Comparison of ENCODE assay signal across 10 cellular contexts in genomic region chr14:22883191-22883976, GRCh38. TPM values are rescaled to one million over a fixed set of nuclear protein-coding genes. Genes with fewer than 3 reads are reported as not detected.
DNase-seq lines count a peak whose midpoint lies in the region; ATAC-seq and TF ChIP-seq lines count a peak whose summit lies in the region.
"Had no signal": no experiment of that assay in that cellular context is flagged by ENCODE, and none has a peak within 500 bp of the region (broad histone marks: within the 10 kb centered on the region; RNA-seq: fewer than 3 reads in every experiment).

TSS of gene REM2 (plus strand) at chr14:22883222. CDS start at chr14:22883288, 66 bp downstream.

- peaks cover 28 to 33% of the 10 kb centered on the region in 2 donors for H3K4me1 Mint-ChIP-seq in natural killer cell treated with Interleukin-12 subunit alpha and Interleukin-12 subunit beta and Interleukin-15 and Interleukin-18, amount 100 ng/mL, for 72 hours (ENCODE audit: low read depth in 2 of 2)
- peaks cover 36 to 66% of the 10 kb centered on the region in 2 donors for H3K4me1 Mint-ChIP-seq in natural killer cell

- H3K4me3 Mint-ChIP-seq in natural killer cell treated with Interleukin-12 subunit alpha and Interleukin-12 subunit beta and Interleukin-15 and Interleukin-18, amount 100 ng/mL, for 72 hours, result no peak within 1 kb of the TSS
- no peak within 1 kb of the TSS for H3K4me3 Mint-ChIP-seq in natural killer cell

- no peaks in the 10 kb centered on the region for H3K9me3 Mint-ChIP-seq in natural killer cell treated with Interleukin-12 subunit alpha and Interleukin-12 subunit beta and Interleukin-15 and Interleukin-18, amount 100 ng/mL, for 72 hours
- H3K9me3 Mint-ChIP-seq in natural killer cell, result no peaks in the 10 kb centered on the region

- peaks cover 0 to 3% of the 10 kb centered on the region in 2 donors for H3K27me3 Mint-ChIP-seq in natural killer cell treated with Interleukin-12 subunit alpha and Interleukin-12 subunit beta and Interleukin-15 and Interleukin-18, amount 100 ng/mL, for 72 hours
- H3K27me3 Mint-ChIP-seq in natural killer cell (ENCODE audit: low read depth in 2 of 2), result peaks cover 0 to 3% of the 10 kb centered on the region in 2 donors

- H3K4me3 ChIP-seq in NT2/D1 (ENCODE audit: insufficient read length, low read depth), result no peak within 1 kb of the TSS
- peak within 1 kb of the TSS; percentile 25; the same call in 1 of the 2 replicates for H3K4me3 ChIP-seq in iPS DF 6.9 (ENCODE audit: low read length)
- H3K4me3 ChIP-seq in gastrocnemius medialis, result no peak within 1 kb of the TSS
- H3K4me3 ChIP-seq in heart left ventricle, result no peak within 1 kb of the TSS
- no peak within 1 kb of the TSS for H3K4me3 ChIP-seq in testis
- H3K4me3 ChIP-seq: prostate gland had no signal

- intact Hi-C loops in natural killer cell (cut with micrococcal nuclease) (no loop called here), gastrocnemius medialis (cut with DNase I; ENCODE audit: low total_unique reads) (no loop called here), heart left ventricle (cut with DNase I) (no loop called here), testis (cut with DNase I; ENCODE audit: low total_unique reads) (no loop called here)

- TF ChIP-seq CTCF in natural killer cell (IDR thresholded peaks at IDR 0.05) (no peak), gastrocnemius medialis (IDR thresholded peaks at IDR 0.05 in 4 of 5, conservative IDR thresholded peaks at IDR 0.05 in 1 of 5) (no peak), heart left ventricle (IDR thresholded peaks at IDR 0.05) (no peak), testis (IDR thresholded peaks at IDR 0.05) (no peak)

- H3K9me3 ChIP-seq in NT2/D1 (ENCODE audit: insufficient read depth, low read length) (no peaks in the 10 kb centered on the region), iPS DF 6.9 (ENCODE audit: control insufficient read depth, insufficient read depth, low read length) (no peaks in the 10 kb centered on the region), gastrocnemius medialis (no peaks in the 10 kb centered on the region), heart left ventricle (no peaks in the 10 kb centered on the region), testis (no peaks in the 10 kb centered on the region)
- H3K9me3 ChIP-seq: prostate gland had no signal

- ATAC-seq in natural killer cell treated with Interleukin-12 subunit alpha and Interleukin-12 subunit beta and Interleukin-15 and Interleukin-18, amount 100 ng/mL, for 72 hours, result no peak
- ATAC-seq in natural killer cell, result no peak
- no peak for ATAC-seq in gastrocnemius medialis
- no peak for ATAC-seq in heart left ventricle

- H3K36me3 Mint-ChIP-seq in natural killer cell treated with Interleukin-12 subunit alpha and Interleukin-12 subunit beta and Interleukin-15 and Interleukin-18, amount 100 ng/mL, for 72 hours, result no peaks in the 10 kb centered on the region
- H3K36me3 Mint-ChIP-seq in natural killer cell, result no peaks in the 10 kb centered on the region

- 100% methylated on average over 1 of the region's 14 CpGs for WGBS in iPS DF 6.9 (ENCODE audit: insufficient coverage, insufficient read length)
- WGBS in heart left ventricle, 4 donors, result 27 to 34% (median 31%) methylated on average over 13 to 14 of the region's 14 CpGs
- 38 to 43% methylated on average over 13 to 14 of the region's 14 CpGs for WGBS in testis, 2 donors

- peak within 1 kb of the TSS; percentile 34 to 54 for H3K27ac Mint-ChIP-seq in natural killer cell treated with Interleukin-12 subunit alpha and Interleukin-12 subunit beta and Interleukin-15 and Interleukin-18, amount 100 ng/mL, for 72 hours
- peak within 1 kb of the TSS in 1 of 2 donors; percentile 45 for H3K27ac Mint-ChIP-seq in natural killer cell
- H3K27ac Mint-ChIP-seq: CD14-positive monocyte had no signal

- TF ChIP-seq POLR2A in gastrocnemius medialis (IDR thresholded peaks at IDR 0.05) (no peak), heart left ventricle (IDR thresholded peaks at IDR 0.05) (no peak), testis (IDR thresholded peaks at IDR 0.05) (no peak)

- H3K4me1 ChIP-seq in NT2/D1 (ENCODE audit: insufficient read depth, insufficient read length) (peaks cover 34% of the 10 kb centered on the region), iPS DF 6.9 (ENCODE audit: control insufficient read depth, insufficient read depth, low read length) (peaks cover 7% of the 10 kb centered on the region; the same call in 1 of the 2 replicates), gastrocnemius medialis (peaks cover 0 to 8% of the 10 kb centered on the region in 2 donors), heart left ventricle (peaks cover 0 to 28% (median 9%) of the 10 kb centered on the region in 12 donors), testis (peaks cover 15% of the 10 kb centered on the region)
- H3K4me1 ChIP-seq: prostate gland had no signal

- H3K36me3 ChIP-seq in NT2/D1 (ENCODE audit: insufficient read depth, insufficient read length, low read length), result peaks cover 2% of the 10 kb centered on the region
- no peaks in the 10 kb centered on the region for H3K36me3 ChIP-seq in iPS DF 6.9 (ENCODE audit: control insufficient read depth, insufficient read depth, low read length)
- H3K36me3 ChIP-seq in gastrocnemius medialis, result peaks cover 0 to 9% of the 10 kb centered on the region in 2 donors
- peaks cover 0 to 15% (median 4%) of the 10 kb centered on the region in 9 donors for H3K36me3 ChIP-seq in heart left ventricle
- H3K36me3 ChIP-seq in testis (ENCODE audit: low read depth, missing control alignments), result no peaks in the 10 kb centered on the region

- DNase-seq in natural killer cell treated with Interleukin-12 subunit alpha and Interleukin-12 subunit beta and Interleukin-15 and Interleukin-18, amount 100 ng/mL, for 72 hours (ENCODE audit: low spot score), result no peak
- DNase-seq in natural killer cell (no peak), NT2/D1 (ENCODE audit: low read depth, low spot score) (no peak), iPS DF 6.9 (ENCODE audit: low read depth, low spot score) (no peak), gastrocnemius medialis (no peak), heart left ventricle (no peak), testis (no peak), T1000 (lab: John Stamatoyannopoulos, UW) (no peak)

- H3K27ac ChIP-seq in iPS DF 6.9 (ENCODE audit: low read length), result no peak within 1 kb of the TSS
- H3K27ac ChIP-seq in gastrocnemius medialis, result no peak within 1 kb of the TSS
- H3K27ac ChIP-seq in heart left ventricle, result no peak within 1 kb of the TSS
- H3K27ac ChIP-seq in testis, result no peak within 1 kb of the TSS
- H3K27ac ChIP-seq: prostate gland had no signal

- H3K9ac ChIP-seq in NT2/D1 (ENCODE audit: insufficient read length, low read depth), result peak within 1 kb of the TSS; percentile 59

- peaks cover 22% of the 10 kb centered on the region for H3K27me3 ChIP-seq in NT2/D1 (ENCODE audit: insufficient read depth, insufficient read length)
- H3K27me3 ChIP-seq in iPS DF 6.9 (ENCODE audit: control insufficient read depth, insufficient read depth, low read length), result no peaks in the 10 kb centered on the region
- H3K27me3 ChIP-seq in gastrocnemius medialis, result peaks cover 9 to 34% (median 26%) of the 10 kb centered on the region in 3 donors
- no peaks in the 10 kb centered on the region for H3K27me3 ChIP-seq in heart left ventricle
- no peaks in the 10 kb centered on the region for H3K27me3 ChIP-seq in testis

- in situ Hi-C loops in gastrocnemius medialis (cut with MboI; ENCODE audit: low sequenced_read_pairs in 4 of 4), result no loop called here

RNA-seq across cellular contexts. Expression of gene REM2, which starts in this region (rescaled TPM):
- total RNA-seq in natural killer cell treated with Interleukin-12 subunit alpha and Interleukin-12 subunit beta and Interleukin-15 and Interleukin-18, amount 100 ng/mL, for 72 hours, result under 1 TPM in 1 of 2 donors, not detected in 1; 0.43 TPM
- total RNA-seq in natural killer cell (1 to 10 TPM; 4.0 to 8.1 (median 7.9) TPM), gastrocnemius medialis (1 to 10 TPM in 1 of 4 donors, not detected in 3; 1.1 TPM), heart left ventricle (under 1 TPM in 1 of 9 donors, not detected in 8; 0.21 TPM), testis (1 to 10 TPM; 2.9 to 4.8 TPM)
- polyA plus RNA-seq in heart left ventricle (under 1 TPM in 1 of 2 donors, not detected in 1; 0.06 TPM), testis (ENCODE audit: insufficient read depth, low read depth, low replicate concordance) (2.4 TPM)
- polyA plus RNA-seq: CD14-positive monocyte had no signal
